ENCODE assay signal across 8 cellular contexts in genomic region chr13:41018583-41018909, GRCh38. TPM values are rescaled to one million over a fixed set of nuclear protein-coding genes. Genes with fewer than 3 reads are reported as not detected.
DNase-seq lines count a peak whose midpoint lies in the region; ATAC-seq and TF ChIP-seq lines count a peak whose summit lies in the region.

No MANE protein-coding gene starts in this region.

- peak overlapping the region; percentile 91 for H3K4me3 Mint-ChIP-seq in T-helper 17 cell

- WGBS in smooth muscle cell (ENCODE audit: low lambda C conversion rate) = 89% methylated on average over 1 of the region's 1 CpG

- H3K79me2 ChIP-seq in smooth muscle cell (ENCODE audit: low read depth) = peaks cover 96% of the 10 kb centered on the region

- peaks cover 30% of the 10 kb centered on the region for H3K4me1 Mint-ChIP-seq in T-helper 17 cell

- TF ChIP-seq CTCF in HFF-Myc (IDR thresholded peaks at IDR 0.05; ENCODE audit: low read depth, low read length, missing control alignments) (no peak), foreskin keratinocyte (conservative IDR thresholded peaks at IDR 0.05) (no peak), smooth muscle cell (IDR thresholded peaks at IDR 0.05; ENCODE audit: borderline replicate concordance, insufficient read depth, poor library complexity, severe bottlenecking) (no peak), foreskin fibroblast (IDR thresholded peaks at IDR 0.05; ENCODE audit: low read depth, low read length) (no peak)

- H3F3A ChIP-seq in smooth muscle cell (ENCODE audit: low read depth) = no peaks in the 10 kb centered on the region

- H3K36me3 Mint-ChIP-seq in T-helper 17 cell (ENCODE audit: low read depth) = no peaks in the 10 kb centered on the region

- H3K9ac ChIP-seq in smooth muscle cell (ENCODE audit: low read depth) = peak overlapping the region; percentile 82

- peak overlapping the region; percentile 39 for H3K4me3 ChIP-seq in HFF-Myc (replicated peaks; ENCODE audit: low read depth, low read length)
- H3K4me3 ChIP-seq in smooth muscle cell = peak overlapping the region; percentile 59
- no peak overlapping the region for H3K4me3 ChIP-seq in foreskin fibroblast (ENCODE audit: low read depth in 1 of 2, low read length in 2 of 2)

- H3K27me3 Mint-ChIP-seq in T-helper 17 cell = no peaks in the 10 kb centered on the region

- peak overlapping the region; percentile 99 for H3K27ac ChIP-seq in foreskin keratinocyte
- peak overlapping the region; percentile 89 for H3K27ac ChIP-seq in smooth muscle cell (ENCODE audit: low read depth)

- peaks cover 16% of the 10 kb centered on the region for H3K4me1 ChIP-seq in foreskin keratinocyte
- peaks cover 20% of the 10 kb centered on the region for H3K4me1 ChIP-seq in smooth muscle cell (ENCODE audit: low read depth)

- ATAC-seq in T-helper 17 cell (no peak), foreskin keratinocyte (no peak), GM19395 (IDR thresholded peaks at IDR 0.05; ENCODE audit: unreplicated experiment) (no peak)

- H2AFZ ChIP-seq in smooth muscle cell (ENCODE audit: low read depth) = no peak overlapping the region

- peak overlapping the region; percentile 71 for H3K4me2 ChIP-seq in smooth muscle cell

- H3K27me3 ChIP-seq in foreskin keratinocyte (no peaks in the 10 kb centered on the region), smooth muscle cell (ENCODE audit: low read depth) (no peaks in the 10 kb centered on the region)

- H3K27ac Mint-ChIP-seq in T-helper 17 cell = peak overlapping the region; percentile 97

- DNase-seq in HFF-Myc (ENCODE audit: extremely low read depth, low read depth) (no peak), T-helper 17 cell (no peak), foreskin keratinocyte (peak in 1 of 2 donors; percentile 6), smooth muscle cell (lab: John Stamatoyannopoulos, UW; ENCODE audit: unreplicated experiment) (no peak), LoVo (ENCODE audit: low spot score) (no peak), MV-4-11 (lab: John Stamatoyannopoulos, UW) (no peak), foreskin fibroblast (no peak)

- H3K9me3 ChIP-seq in T-helper 17 cell (ENCODE audit: control insufficient read depth, low read length, poor library complexity, severe bottlenecking) = no peaks in the 10 kb centered on the region
- no peaks in the 10 kb centered on the region for H3K9me3 ChIP-seq in smooth muscle cell (replicated peaks; ENCODE audit: low read depth)

- H4K20me1 ChIP-seq in smooth muscle cell (ENCODE audit: low read depth) = peaks cover 71% of the 10 kb centered on the region

- no peaks in the 10 kb centered on the region for H3K36me3 ChIP-seq in smooth muscle cell (ENCODE audit: low read depth)

RNA-seq across cellular contexts. Expression of gene ELF1, which starts 0.6 kb away (rescaled TPM):
- 100 to 1,000 TPM; 197 to 232 TPM for total RNA-seq in T-helper 17 cell
- 42.0 and 46.9 TPM in 2 replicates for total RNA-seq in foreskin keratinocyte
- polyA plus RNA-seq in foreskin keratinocyte = 10.2 and 10.6 TPM in 2 replicates
- total RNA-seq in smooth muscle cell = 31.8 and 53.1 TPM in 2 replicates
- 21.2 and 28.7 TPM in 2 replicates for polyA plus RNA-seq in smooth muscle cell

RNA-seq across cellular contexts. Expression of gene WBP4, which starts 42.8 kb away (rescaled TPM):
- total RNA-seq in T-helper 17 cell = 1 to 10 TPM; 4.4 to 5.3 TPM
- total RNA-seq in foreskin keratinocyte = 14.9 and 15.6 TPM in 2 replicates
- 12.6 and 14.8 TPM in 2 replicates for polyA plus RNA-seq in foreskin keratinocyte
- total RNA-seq in smooth muscle cell = 4.7 and 9.7 TPM in 2 replicates
- 5.0 and 5.9 TPM in 2 replicates for polyA plus RNA-seq in smooth muscle cell

Comparison
In these comparisons a context has a peak if more than half of its experiments do, and no peak if none do; other contexts are left out.
1. H3K4me3 ChIP-seq: peak in HFF-Myc (single experiment) and smooth muscle cell (single experiment); none in foreskin fibroblast (0 of 2).